Comparison of ENCODE assay signal across 10 cellular contexts in genomic region chr10:29784175-29784773, GRCh38.
DNase-seq lines count a peak whose midpoint lies in the region; ATAC-seq, FAIRE-seq and TF ChIP-seq lines count a peak whose summit lies in the region.
"Had no signal": no experiment of that assay in that cellular context is flagged by ENCODE, and none has a peak within 500 bp of the region (broad histone marks: within the 10 kb centered on the region; RNA-seq: fewer than 3 reads in every experiment).

No MANE protein-coding gene starts in this region.

- H3K4me3 Mint-ChIP-seq in activated T-helper 17 cell treated with anti-CD3 and anti-CD28 coated beads, Interleukin-2, amount 50 U/mL, for 72 hours: no peak overlapping the region

- H3K4me1 ChIP-seq in pancreas: no peaks in the 10 kb centered on the region

- H3K27ac Mint-ChIP-seq in activated T-helper 17 cell treated with anti-CD3 and anti-CD28 coated beads, Interleukin-2, amount 50 U/mL, for 72 hours: no peak overlapping the region

- H3K9me3 ChIP-seq in pancreas: no peaks in the 10 kb centered on the region

- intact Hi-C loops in pancreas (cut with DNase I): no loop called here

- DNase-seq in COLO829 (ENCODE audit: low spot score) (peak; percentile 85), SHP77 (lab: John Stamatoyannopoulos, UW) (peak; percentile 18 to 73), fibroblast of villous mesenchyme (ENCODE audit: low read depth) (peak; percentile 99), pancreas (peak in 2 of 6 donors; percentile 9 to 21), NCI-H187 (lab: John Stamatoyannopoulos, UW) (no peak), inferior parietal cortex (ENCODE audit: extremely low spot score) (no peak)
- DNase-seq: activated CD4-positive, CD25-positive, alpha-beta regulatory T cell had no signal

- no peak overlapping the region for H3K4me3 ChIP-seq in fibroblast of villous mesenchyme (ENCODE audit: low read depth, low read length)
- no peak overlapping the region for H3K4me3 ChIP-seq in pancreas

- H3K27me3 ChIP-seq in pancreas: no peaks in the 10 kb centered on the region

- H3K36me3 Mint-ChIP-seq in activated T-helper 17 cell treated with anti-CD3 and anti-CD28 coated beads, Interleukin-2, amount 50 U/mL, for 72 hours (ENCODE audit: low read depth): no peaks in the 10 kb centered on the region

- no peaks in the 10 kb centered on the region for H3K36me3 ChIP-seq in pancreas

- ATAC-seq in pancreas (peak; percentile 65 to 92 (median 68)), HG02571 (IDR thresholded peaks at IDR 0.05; ENCODE audit: unreplicated experiment) (no peak)
- no peak for ATAC-seq in activated T-helper 17 cell treated with anti-CD3 and anti-CD28 coated beads, Interleukin-2, amount 50 U/mL, for 72 hours (replicated peaks)

- FAIRE-seq in pancreas (lab: Jason Lieb, UNC): peak; percentile 51

- H3K27ac ChIP-seq in pancreas: no peak overlapping the region
- H3K27ac ChIP-seq: HL-60 had no signal

- no peaks in the 10 kb centered on the region for H3K4me1 Mint-ChIP-seq in activated T-helper 17 cell treated with anti-CD3 and anti-CD28 coated beads, Interleukin-2, amount 50 U/mL, for 72 hours

- H3K27me3 Mint-ChIP-seq in activated T-helper 17 cell treated with anti-CD3 and anti-CD28 coated beads, Interleukin-2, amount 50 U/mL, for 72 hours: peaks cover 16% of the 10 kb centered on the region

- TF ChIP-seq CTCF in fibroblast of villous mesenchyme (IDR thresholded peaks at IDR 0.05; ENCODE audit: insufficient read depth, low read depth, low read length) (no peak), pancreas (IDR thresholded peaks at IDR 0.05) (no peak)

- 60 to 70% methylated on average over 7 of the region's 7 CpGs for WGBS in pancreas, 2 donors

- no peaks in the 10 kb centered on the region for H3K9me3 Mint-ChIP-seq in activated T-helper 17 cell treated with anti-CD3 and anti-CD28 coated beads, Interleukin-2, amount 50 U/mL, for 72 hours

Comparison
In these comparisons a context has a peak if more than half of its experiments do, and no peak if none do; other contexts are left out.
1. DNase-seq: peak in COLO829 (single experiment), SHP77 (2 of 2) and fibroblast of villous mesenchyme (single experiment); none in NCI-H187 (0 of 2) and inferior parietal cortex (single experiment).
2. ATAC-seq: peak in pancreas (4 of 4); none in HG02571 (single experiment) and activated T-helper 17 cell treated with anti-CD3 and anti-CD28 coated beads, Interleukin-2, amount 50 U/mL, for 72 hours (single experiment).